ENCODE assay signal across 1 cellular context in genomic region chr14:68794130-68794855, GRCh38.
A peak's percentile ranks its signal among the peaks of the same experiment; 100 is the strongest.
TF ChIP-seq lines count a peak whose summit lies in the region.

No MANE protein-coding gene starts in this region.

TF ChIP-seq in K562, 482 proteins besides CTCF, POLR2A, EP300 and RAD21 (continued from another document and continues in another):
- 0 out of 2 replicates have a peak, but pooled peaks have one; percentile 34 for TF ChIP-seq CUX1 (CRISPR knock-in tag; IDR thresholded peaks at IDR 0.05)
- no peak for TF ChIP-seq LARP7 (IDR thresholded peaks at IDR 0.05)
- TF ChIP-seq MAX (CRISPR knock-in tag; IDR thresholded peaks at IDR 0.05) = peak; percentile 62
- TF ChIP-seq ZZZ3 (IDR thresholded peaks at IDR 0.05) = no peak
- no peak for TF ChIP-seq COPS2 (conservative IDR thresholded peaks at IDR 0.05)
- no peak for TF ChIP-seq NBN (IDR thresholded peaks at IDR 0.05; ENCODE audit: low read depth)
- no peak for TF ChIP-seq RAD51 (IDR thresholded peaks at IDR 0.05; ENCODE audit: borderline replicate concordance, low read depth)
- no peak for TF ChIP-seq NFXL1 (CRISPR knock-in tag; IDR thresholded peaks at IDR 0.05)
- TF ChIP-seq VEZF1 (CRISPR knock-in tag; IDR thresholded peaks at IDR 0.05) = peak; percentile 58
- no peak for TF ChIP-seq SFPQ (IDR thresholded peaks at IDR 0.05; ENCODE audit: low read depth, low read length)
- TF ChIP-seq TRIM25 (IDR thresholded peaks at IDR 0.05; ENCODE audit: borderline replicate concordance) = no peak
- no peak for TF ChIP-seq ZBTB26 (CRISPR knock-in tag; IDR thresholded peaks at IDR 0.05)
- no peak for TF ChIP-seq ZNF507 (tag; conservative IDR thresholded peaks at IDR 0.05)
- no peak for TF ChIP-seq ZNF24 (IDR thresholded peaks at IDR 0.05)
- no peak for TF ChIP-seq MTA2 (IDR thresholded peaks at IDR 0.05; ENCODE audit: low read depth)
- TF ChIP-seq MBD2 (IDR thresholded peaks at IDR 0.05; ENCODE audit: borderline replicate concordance, low read depth) = no peak
- TF ChIP-seq ZNF277 (CRISPR knock-in tag; IDR thresholded peaks at IDR 0.05; ENCODE audit: borderline replicate concordance) = no peak
- no peak for TF ChIP-seq POU5F1 (IDR thresholded peaks at IDR 0.05; ENCODE audit: borderline replicate concordance, low read depth, low read length, partially characterized antibody)
- TF ChIP-seq CBX2 (IDR thresholded peaks at IDR 0.05; ENCODE audit: insufficient read depth, low read length, poor library complexity, severe bottlenecking) = no peak
- no peak for TF ChIP-seq DEAF1 (CRISPR knock-in tag; IDR thresholded peaks at IDR 0.05)
- TF ChIP-seq GATAD2A (IDR thresholded peaks at IDR 0.05) = no peak
- no peak; the same call in 1 of the 2 replicates for TF ChIP-seq DPF2 (IDR thresholded peaks at IDR 0.05)
- no peak for TF ChIP-seq ZNF695 (CRISPR knock-in tag; IDR thresholded peaks at IDR 0.05)
- peak; percentile 71 for TF ChIP-seq POLR2G (IDR thresholded peaks at IDR 0.05; ENCODE audit: low read depth, low read length)
- no peak; the same call in 1 of the 2 replicates for TF ChIP-seq SMAD3 (CRISPR knock-in tag; conservative IDR thresholded peaks at IDR 0.05)
- peak; percentile 22; the same call in 1 of the 2 replicates for TF ChIP-seq NCOR1 (IDR thresholded peaks at IDR 0.05)
- no peak for TF ChIP-seq ATF4 (CRISPR knock-in tag; IDR thresholded peaks at IDR 0.05)
- no peak for TF ChIP-seq POLR2B (IDR thresholded peaks at IDR 0.05; ENCODE audit: low read depth, partially characterized antibody)
- peak; percentile 19 for TF ChIP-seq TAF1 (IDR thresholded peaks at IDR 0.05; ENCODE audit: control insufficient read depth, extremely low read depth, insufficient read depth, low read length, severe bottlenecking)
- TF ChIP-seq ZNF175 (CRISPR knock-in tag; IDR thresholded peaks at IDR 0.05; ENCODE audit: low read depth) = peak; percentile 40; the same call in 1 of the 2 replicates
- no peak for TF ChIP-seq BCOR (IDR thresholded peaks at IDR 0.05)
- TF ChIP-seq ZNF280A (IDR thresholded peaks at IDR 0.05; ENCODE audit: low read depth, partially characterized antibody) = no peak
- peak; percentile 25; the same call in 1 of the 2 replicates for TF ChIP-seq ARID4B (CRISPR knock-in tag; IDR thresholded peaks at IDR 0.05)
- no peak for TF ChIP-seq ZNF146 (CRISPR knock-in tag; IDR thresholded peaks at IDR 0.05; ENCODE audit: unreplicated experiment)
- TF ChIP-seq NELFE (IDR thresholded peaks at IDR 0.05; ENCODE audit: insufficient read depth, insufficient read length) = no peak
- TF ChIP-seq ATF7 (IDR thresholded peaks at IDR 0.05) = peak; percentile 24; the same call in 1 of the 2 replicates
- no peak for TF ChIP-seq FOXJ2 (tag; IDR thresholded peaks at IDR 0.05)
